9 cellular contexts compared by ENCODE assay signal in the genomic region with DNA sequence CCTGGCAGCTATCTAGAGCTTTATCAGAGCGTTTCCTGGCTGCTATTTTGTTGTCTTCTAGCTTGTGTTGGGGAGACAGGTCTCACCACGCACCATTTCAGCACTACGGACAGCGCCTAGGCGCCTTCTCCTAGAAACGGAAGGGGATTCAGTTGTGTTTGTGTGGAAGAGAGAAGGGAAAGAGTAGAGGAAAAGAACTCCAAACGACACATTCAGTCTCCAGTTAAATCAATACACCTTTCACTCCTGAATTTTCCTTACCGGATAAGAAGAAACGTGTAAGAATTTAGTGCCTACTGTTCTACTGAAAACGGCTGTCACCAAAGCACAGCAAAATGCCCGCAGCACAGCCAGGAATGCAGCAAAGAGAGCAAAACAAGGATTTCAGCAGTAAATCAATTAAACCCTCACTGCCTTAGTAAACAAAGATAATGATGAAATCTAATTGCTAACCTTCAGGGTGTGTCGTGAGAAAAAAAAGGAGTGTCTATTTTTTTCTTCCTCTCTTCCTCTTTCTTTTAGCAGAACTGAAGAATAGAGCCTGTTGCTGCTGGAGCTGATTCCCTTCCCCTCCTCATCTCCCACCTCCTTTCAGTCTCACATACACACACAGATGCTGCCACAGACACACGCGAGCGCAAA. TPM values are rescaled to one million over a fixed set of nuclear protein-coding genes. Genes with fewer than 3 reads are reported as not detected.
DNase-seq lines count a peak whose midpoint lies in the region; ATAC-seq and TF ChIP-seq lines count a peak whose summit lies in the region.
"Had no signal": no experiment of that assay in that cellular context is flagged by ENCODE, and none has a peak within 500 bp of the region (broad histone marks: within the 10 kb centered on the region; RNA-seq: fewer than 3 reads in every experiment).

No MANE protein-coding gene starts in this region.

- TF ChIP-seq POLR2A in IMR-90 (IDR thresholded peaks at IDR 0.05; ENCODE audit: low read depth, low read length), result no peak

- no peak overlapping the region for H3K18ac ChIP-seq in IMR-90 (ENCODE audit: low read depth, low read length)

- DNase-seq in Caki2 (ENCODE audit: low read depth) (peak; percentile 42), IMR-90 (peak; percentile 72), fibroblast of lung (ENCODE audit: low read depth in 2 of 2) (peak; percentile 69 to 76), upper lobe of right lung (peak; percentile 82), NCI-H1436 treated with DMSO at 0.1 percent for 48 hours (lab: John Stamatoyannopoulos, UW) (no peak)
- peak; percentile 64 for DNase-seq in activated CD8-positive, alpha-beta memory T cell treated with anti-CD3 and anti-CD28 coated beads for 24 hours
- peak in 5 of 9 donors; percentile 4 to 52 (median 11) for DNase-seq in naive thymus-derived CD4-positive, alpha-beta T cell

- no peak overlapping the region for H2BK15ac ChIP-seq in IMR-90 (ENCODE audit: low read depth, low read length)

- POLR2A ChIA-PET in IMR-90 (lab: Charles Lee; ENCODE audit: unreplicated experiment), result no interaction called here
- POLR2A ChIA-PET in naive thymus-derived CD4-positive, alpha-beta T cell (lab: Charles Lee), result no interaction called here

- H2AK9ac ChIP-seq in IMR-90 (replicated peaks; ENCODE audit: low read depth, low read length, poor library complexity), result no peak overlapping the region

- 6% methylated on average over 3 of the region's 15 CpGs; no CpG with 5 or more reads in 1 of the 2 experiments for WGBS in IMR-90 (ENCODE audit: extremely low coverage in 2 of 2, insufficient read length in 1 of 2), 2 experiments

- no peak overlapping the region for H3K27ac Mint-ChIP-seq in naive thymus-derived CD4-positive, alpha-beta T cell

- in situ Hi-C loops in Caki2 (cut with HindIII; ENCODE audit: low pct_unique_long_range_greater_than_20kb, low sequenced_read_pairs), result no loop called here
- in situ Hi-C loops in IMR-90 (cut with MboI; ENCODE audit: low sequenced_read_pairs), result no loop called here

- no peak overlapping the region for H2BK20ac ChIP-seq in IMR-90 (ENCODE audit: low read depth, low read length)

- no peak overlapping the region for H2BK120ac ChIP-seq in IMR-90 (ENCODE audit: low read depth, low read length)

- H4K8ac ChIP-seq in IMR-90 (ENCODE audit: low read depth in 2 of 2, low read length in 2 of 2), result no peak overlapping the region

- H3K9me3 ChIP-seq in IMR-90 (ENCODE audit: control insufficient read depth, insufficient read depth, low read length), result no peaks in the 10 kb centered on the region
- H3K9me3 ChIP-seq in fibroblast of lung (ENCODE audit: control insufficient read depth, insufficient read depth, low read depth, low read length), result no peaks in the 10 kb centered on the region
- no peaks in the 10 kb centered on the region for H3K9me3 ChIP-seq in naive thymus-derived CD4-positive, alpha-beta T cell (ENCODE audit: control insufficient read depth in 2 of 3, low read length in 3 of 3)
- H3K9me3 ChIP-seq in upper lobe of right lung, result no peaks in the 10 kb centered on the region
- H3K9me3 ChIP-seq: neutrophil had no signal

- no peaks in the 10 kb centered on the region for H3K79me2 ChIP-seq in fibroblast of lung (ENCODE audit: control insufficient read depth, insufficient read depth, low read length)

- H3K4me1 ChIP-seq in IMR-90 (ENCODE audit: control insufficient read depth, insufficient read depth, low read length), result no peaks in the 10 kb centered on the region
- no peaks in the 10 kb centered on the region for H3K4me1 ChIP-seq in fibroblast of lung (ENCODE audit: control insufficient read depth, extremely low read depth, insufficient read depth, low read length)
- H3K4me1 ChIP-seq in naive thymus-derived CD4-positive, alpha-beta T cell (ENCODE audit: control insufficient read depth in 2 of 2, insufficient read depth in 2 of 2, low read length in 2 of 2), result no peaks in the 10 kb centered on the region
- no peaks in the 10 kb centered on the region for H3K4me1 ChIP-seq in upper lobe of right lung

- CTCF ChIA-PET in IMR-90 (lab: Yijun Ruan, JAX), result no interaction called here
- CTCF ChIA-PET in naive thymus-derived CD4-positive, alpha-beta T cell (lab: Charles Lee), result no interaction called here

- H3K14ac ChIP-seq in IMR-90 (replicated peaks; ENCODE audit: low read depth, low read length), result no peak overlapping the region

- no peak overlapping the region for H2BK5ac ChIP-seq in IMR-90 (ENCODE audit: low read depth, low read length, poor library complexity, severe bottlenecking)

- peak overlapping the region in 2 of 10 donors; percentile 4 to 26 for H3K4me3 Mint-ChIP-seq in naive thymus-derived CD4-positive, alpha-beta T cell

- no peaks in the 10 kb centered on the region for H3K9me1 ChIP-seq in IMR-90 (ENCODE audit: insufficient read depth, low read length)

- H3K36me3 ChIP-seq in IMR-90 (ENCODE audit: control insufficient read depth, insufficient read depth, low read length) (no peaks in the 10 kb centered on the region), fibroblast of lung (ENCODE audit: control insufficient read depth, insufficient read depth, low read length) (no peaks in the 10 kb centered on the region), upper lobe of right lung (no peaks in the 10 kb centered on the region)
- H3K36me3 ChIP-seq in naive thymus-derived CD4-positive, alpha-beta T cell (ENCODE audit: control insufficient read depth in 2 of 3, insufficient read depth in 3 of 3, low read length in 3 of 3), result no peaks in the 10 kb centered on the region
- H3K36me3 ChIP-seq: neutrophil had no signal

- H3K27ac ChIP-seq in IMR-90 (ENCODE audit: insufficient read depth, low read length) (no peak overlapping the region), fibroblast of lung (ENCODE audit: insufficient read depth, low read length) (no peak overlapping the region), upper lobe of right lung (no peak overlapping the region)
- H3K27ac ChIP-seq in naive thymus-derived CD4-positive, alpha-beta T cell (ENCODE audit: low read depth, low read length), result no peak overlapping the region
- H3K27ac ChIP-seq: neutrophil had no signal

- no peaks in the 10 kb centered on the region for H3K36me3 Mint-ChIP-seq in naive thymus-derived CD4-positive, alpha-beta T cell

- H3K79me1 ChIP-seq in IMR-90 (ENCODE audit: low read depth in 1 of 2, low read length in 2 of 2), result no peaks in the 10 kb centered on the region

- intact Hi-C loops in IMR-90 (cut with micrococcal nuclease) (no loop called here), upper lobe of right lung (cut with DNase I) (no loop called here)
- intact Hi-C loops in naive thymus-derived CD4-positive, alpha-beta T cell (cut with micrococcal nuclease), result loop anchor here in 1 of 2 donors (5.0 kb wide), 1 partner anchor 696 kb away; no protein-coding TSS in a partner anchor

- no peak overlapping the region for H3K9ac ChIP-seq in IMR-90 (ENCODE audit: low read depth, low read length)
- no peak overlapping the region for H3K9ac ChIP-seq in fibroblast of lung (ENCODE audit: insufficient read depth, low read length)

- H4K20me1 ChIP-seq in IMR-90 (ENCODE audit: insufficient read depth, low read length) (no peaks in the 10 kb centered on the region), fibroblast of lung (ENCODE audit: control insufficient read depth, extremely low read depth, insufficient read depth, low read length) (no peaks in the 10 kb centered on the region)

- peaks cover 1 to 14% (median 4%) of the 10 kb centered on the region in 11 donors for H3K9me3 Mint-ChIP-seq in naive thymus-derived CD4-positive, alpha-beta T cell

- H3K27me3 ChIP-seq in IMR-90 (ENCODE audit: control insufficient read depth, insufficient read depth, low read length), result peaks cover 5% of the 10 kb centered on the region; the same call in 1 of the 2 replicates
- peaks cover 6% of the 10 kb centered on the region for H3K27me3 ChIP-seq in fibroblast of lung (ENCODE audit: control insufficient read depth, insufficient read depth, low read length)
- peaks cover 0 to 6% of the 10 kb centered on the region in 2 donors for H3K27me3 ChIP-seq in naive thymus-derived CD4-positive, alpha-beta T cell (ENCODE audit: control insufficient read depth in 2 of 2, insufficient read depth in 2 of 2, low read length in 2 of 2)
- no peaks in the 10 kb centered on the region for H3K27me3 ChIP-seq in upper lobe of right lung

- no peak overlapping the region for H3K4me3 ChIP-seq in IMR-90 (ENCODE audit: insufficient read depth, low read depth, low read length)
- peak overlapping the region in 1 of 4 experiments; percentile 0 for H3K4me3 ChIP-seq in fibroblast of lung (replicated peaks in 1 of 4; ENCODE audit: control extremely low read depth in 1 of 4, insufficient read depth in 1 of 4, low read depth in 3 of 4, low read length in 4 of 4)
- no peak overlapping the region for H3K4me3 ChIP-seq in naive thymus-derived CD4-positive, alpha-beta T cell (ENCODE audit: low read length)
- no peak overlapping the region for H3K4me3 ChIP-seq in upper lobe of right lung

- no peak overlapping the region for H3K23ac ChIP-seq in IMR-90 (ENCODE audit: low read depth, low read length)

- H2AFZ ChIP-seq in IMR-90 (replicated peaks; ENCODE audit: low read length, poor library complexity), result no peak overlapping the region
- no peak overlapping the region for H2AFZ ChIP-seq in fibroblast of lung (ENCODE audit: low read length)

- TF ChIP-seq CTCF in IMR-90 (conservative IDR thresholded peaks at IDR 0.05; ENCODE audit: low read depth, low read length) (no peak), fibroblast of lung (conservative IDR thresholded peaks at IDR 0.05 in 1 of 2, IDR thresholded peaks at IDR 0.05 in 1 of 2; ENCODE audit: low read depth in 1 of 2, low read length in 2 of 2) (no peak), upper lobe of right lung (IDR thresholded peaks at IDR 0.05) (no peak)

- no peak overlapping the region for H3K4ac ChIP-seq in IMR-90 (ENCODE audit: low read depth, low read length)

- no peak overlapping the region for H2AK5ac ChIP-seq in IMR-90 (ENCODE audit: low read depth, low read length)

- no peak overlapping the region for H4K5ac ChIP-seq in IMR-90 (ENCODE audit: low read depth, low read length)

- TF ChIP-seq RAD21 in IMR-90 (IDR thresholded peaks at IDR 0.05; ENCODE audit: low read length), result no peak

- peaks cover 0 to 5% (median 0%) of the 10 kb centered on the region in 7 donors for H3K4me1 Mint-ChIP-seq in naive thymus-derived CD4-positive, alpha-beta T cell

- no TSS peak for BruUV-seq in IMR-90 (replicated peaks; lab: Mats Ljungman, UMichigan)

- peak; percentile 91 for ATAC-seq in IMR-90 (ENCODE audit: low read depth)
- no peak for ATAC-seq in naive thymus-derived CD4-positive, alpha-beta T cell
- peak; percentile 63 for ATAC-seq in upper lobe of right lung
- ATAC-seq in GM19328 (IDR thresholded peaks at IDR 0.05; ENCODE audit: unreplicated experiment), result no peak

- dilution Hi-C loops in IMR-90 (cut with HindIII; ENCODE audit: low sequenced_read_pairs, unreplicated experiment), result no loop called here

- peaks cover 31 to 66% (median 55%) of the 10 kb centered on the region in 5 donors for H3K27me3 Mint-ChIP-seq in naive thymus-derived CD4-positive, alpha-beta T cell

- H3K4me2 ChIP-seq in IMR-90 (ENCODE audit: low read depth, low read length) (peak overlapping the region; percentile 53), fibroblast of lung (ENCODE audit: extremely low read depth, insufficient read depth, low read length) (peak overlapping the region; percentile 46)

- no peak overlapping the region for H3K56ac ChIP-seq in IMR-90 (ENCODE audit: extremely low read depth, insufficient read depth, low read length)

- no peak overlapping the region for H4K91ac ChIP-seq in IMR-90 (ENCODE audit: insufficient read depth, low read depth, low read length)

RNA-seq across cellular contexts. Expression of a gene that starts 0.4 kb away (rescaled TPM):
- not detected in 2 replicates for total RNA-seq in Caki2 (2014; rRNA removed; shearing (Covaris generic); ENCODE audit: low replicate concordance)
- not detected in 2 replicates for total RNA-seq in IMR-90 (2012; rRNA removed)
- polyA plus RNA-seq in IMR-90 (2012; rRNA removed), result not detected in 2 replicates
- polyA plus RNA-seq in IMR-90 (2012; cell fraction: cytosol; rRNA removed), result not detected in 2 replicates
- not detected in 2 replicates for polyA plus RNA-seq in IMR-90 (2012; cell fraction: nucleus; rRNA removed; ENCODE audit: low replicate concordance)
- not detected in 2 replicates for total RNA-seq in fibroblast of lung
- not detected in 2 replicates for polyA plus RNA-seq in fibroblast of lung
- not detected in 2 replicates for polyA plus RNA-seq in fibroblast of lung (2012)
- polyA minus RNA-seq in fibroblast of lung (ENCODE audit: low replicate concordance), result not detected in 2 replicates
- total RNA-seq in naive thymus-derived CD4-positive, alpha-beta T cell, result not detected
- polyA plus RNA-seq in naive thymus-derived CD4-positive, alpha-beta T cell, result not detected
- total RNA-seq in upper lobe of right lung, result not detected

RNA-seq across cellular contexts. Expression of a gene that starts 13.0 kb away (rescaled TPM):
- 21.8 and 36.1 TPM in 2 replicates for total RNA-seq in Caki2 (2014; rRNA removed; shearing (Covaris generic); ENCODE audit: low replicate concordance)
- total RNA-seq in IMR-90 (2012; rRNA removed) (4.5 and 7.5 TPM in 2 replicates), fibroblast of lung (6.2 and 13.5 TPM in 2 replicates), upper lobe of right lung (21.3 TPM)
- polyA plus RNA-seq in IMR-90 (2012; rRNA removed) (5.8 and 6.3 TPM in 2 replicates), fibroblast of lung (5.3 and 10.2 TPM in 2 replicates)
- polyA plus RNA-seq in IMR-90 (2012; cell fraction: cytosol; rRNA removed), result 2.0 and 3.0 TPM in 2 replicates
- polyA plus RNA-seq in IMR-90 (2012; cell fraction: nucleus; rRNA removed; ENCODE audit: low replicate concordance), result 5.7 and 15.3 TPM in 2 replicates
- polyA plus RNA-seq in fibroblast of lung (2012), result 4.9 and 9.0 TPM in 2 replicates
- 0.35 and 5.9 TPM in 2 replicates for polyA minus RNA-seq in fibroblast of lung (ENCODE audit: low replicate concordance)
- 10 to 100 TPM; 16.4 to 29.1 (median 17.8) TPM for total RNA-seq in naive thymus-derived CD4-positive, alpha-beta T cell
- 1 to 10 TPM; 1.4 to 1.8 TPM for polyA plus RNA-seq in naive thymus-derived CD4-positive, alpha-beta T cell

RNA-seq across cellular contexts. Expression of a gene that starts 15.0 kb away (rescaled TPM):
- not detected in 2 replicates for total RNA-seq in Caki2 (2014; rRNA removed; shearing (Covaris generic); ENCODE audit: low replicate concordance)
- not detected in 2 replicates for total RNA-seq in IMR-90 (2012; rRNA removed)
- not detected in 2 replicates for polyA plus RNA-seq in IMR-90 (2012; rRNA removed)
- not detected in 2 replicates for polyA plus RNA-seq in IMR-90 (2012; cell fraction: cytosol; rRNA removed)
- not detected in 2 replicates for polyA plus RNA-seq in IMR-90 (2012; cell fraction: nucleus; rRNA removed; ENCODE audit: low replicate concordance)
- total RNA-seq in fibroblast of lung, result not detected in 2 replicates
- not detected in 2 replicates for polyA plus RNA-seq in fibroblast of lung
- polyA plus RNA-seq in fibroblast of lung (2012), result not detected in 2 replicates
- not detected in 2 replicates for polyA minus RNA-seq in fibroblast of lung (ENCODE audit: low replicate concordance)
- not detected for total RNA-seq in naive thymus-derived CD4-positive, alpha-beta T cell
- polyA plus RNA-seq in naive thymus-derived CD4-positive, alpha-beta T cell, result not detected
- total RNA-seq in upper lobe of right lung, result not detected

Comparison
In these comparisons a context has a peak if more than half of its experiments do, and no peak if none do; other contexts are left out.
1. ATAC-seq: peak in IMR-90 (single experiment) and upper lobe of right lung (single experiment); none in naive thymus-derived CD4-positive, alpha-beta T cell (single experiment) and GM19328 (single experiment).